Comparison of ENCODE assay signal across 25 cellular contexts in the genomic region with DNA sequence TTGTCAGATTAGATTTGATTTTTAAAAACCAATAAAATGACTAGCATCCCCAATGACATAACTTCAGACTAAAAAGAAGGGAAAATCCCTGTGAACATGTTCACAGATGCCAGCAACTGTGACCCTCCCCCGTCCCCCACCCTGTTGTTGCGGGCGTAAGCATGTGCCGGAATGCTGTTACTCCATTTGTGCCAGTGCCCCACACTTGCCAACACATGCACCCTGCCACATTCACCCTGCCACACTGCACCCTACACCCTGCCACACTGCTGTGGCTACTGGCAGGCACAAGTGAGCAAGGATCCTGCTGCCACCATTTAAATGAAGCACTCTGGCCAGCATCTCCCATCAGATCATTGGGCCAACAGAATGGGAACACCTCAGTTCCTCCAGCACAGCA.
"Had no signal": no experiment of that assay in that cellular context is flagged by ENCODE, and none has a peak within 500 bp of the region (broad histone marks: within the 10 kb centered on the region; RNA-seq: fewer than 3 reads in every experiment).

No MANE protein-coding gene starts in this region.

- ATAC-seq: effector memory CD8-positive, alpha-beta T cell; esophagus mucosa; foreskin keratinocyte; gastrocnemius medialis; gastroesophageal sphincter; heart left ventricle; heart right ventricle had no signal

- DNase-seq: colonic mucosa; cortex of kidney; dermis blood vessel endothelial cell; dorsolateral prefrontal cortex; effector CD4-positive, alpha-beta T cell; effector CD8-positive, alpha-beta T cell; effector memory CD4-positive, alpha-beta T cell; effector memory CD8-positive, alpha-beta T cell; endodermal cell; erythroblast; esophagus squamous epithelium; foreskin fibroblast; foreskin keratinocyte; foreskin melanocyte; gastrocnemius medialis; glutamatergic neuron; head of caudate nucleus; heart left ventricle; heart right ventricle had no signal

- H3K27me3 Mint-ChIP-seq: dendritic cell treated with granulocyte-macrophage colony-stimulating factor and Interleukin-4, amounts not matched to agents 40 ng/mL and 50 ng/mL, for 4 days had no signal

- H3K4me1 ChIP-seq: colonic mucosa, esophagus muscularis mucosa, esophagus squamous epithelium, foreskin keratinocyte, gastrocnemius medialis, gastroesophageal sphincter, heart left ventricle, heart right ventricle had no signal

- H3K36me3 ChIP-seq: colonic mucosa, esophagus muscularis mucosa, esophagus squamous epithelium, gastrocnemius medialis, gastroesophageal sphincter, heart left ventricle, heart right ventricle had no signal

- H3K27ac ChIP-seq: colonic mucosa, coronary artery, dorsolateral prefrontal cortex, epithelial cell of prostate, esophagus muscularis mucosa, esophagus squamous epithelium, foreskin keratinocyte, gastrocnemius medialis, gastroesophageal sphincter, heart left ventricle, heart right ventricle had no signal

- H3K4me1 Mint-ChIP-seq: endodermal cell had no signal

- H3K27ac Mint-ChIP-seq: dendritic cell treated with granulocyte-macrophage colony-stimulating factor and Interleukin-4, amounts not matched to agents 40 ng/mL and 50 ng/mL, for 4 days; effector memory CD8-positive, alpha-beta T cell; endodermal cell had no signal

- H3K4me3 Mint-ChIP-seq: dendritic cell treated with granulocyte-macrophage colony-stimulating factor and Interleukin-4, amounts not matched to agents 40 ng/mL and 50 ng/mL, for 4 days; effector memory CD8-positive, alpha-beta T cell; endodermal cell had no signal

- H3K27me3 ChIP-seq: colonic mucosa, dorsolateral prefrontal cortex, esophagus muscularis mucosa, esophagus squamous epithelium, foreskin keratinocyte, gastrocnemius medialis, gastroesophageal sphincter, heart left ventricle, heart right ventricle had no signal

- H3K9me3 ChIP-seq: colonic mucosa, esophagus squamous epithelium, gastrocnemius medialis had no signal

- H3K4me3 ChIP-seq: colonic mucosa, coronary artery, dorsolateral prefrontal cortex, esophagus muscularis mucosa, esophagus squamous epithelium, gastrocnemius medialis, gastroesophageal sphincter, heart left ventricle, heart right ventricle had no signal
